Comparison of ENCODE assay signal across 15 cellular contexts in the genomic region with DNA sequence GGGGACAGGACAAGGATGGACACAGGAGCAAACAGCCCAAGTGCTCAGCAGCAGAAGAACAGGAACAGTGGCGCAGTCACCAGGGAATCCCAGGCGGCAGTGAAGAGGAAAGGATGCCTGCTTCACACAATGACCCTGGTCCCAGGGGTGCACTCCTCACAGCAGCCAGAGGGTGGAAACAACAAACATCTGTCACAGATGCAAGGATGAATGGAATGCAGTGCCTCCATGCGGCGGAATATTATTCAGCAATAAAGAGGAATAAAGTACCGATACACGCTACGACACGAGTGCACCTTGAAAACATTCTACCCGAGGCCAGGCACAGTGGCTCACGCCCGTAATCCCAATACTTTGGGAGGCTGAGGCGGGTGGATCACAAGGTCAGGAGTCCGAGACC. TPM values are rescaled to one million over a fixed set of nuclear protein-coding genes. Genes with fewer than 3 reads are reported as not detected.
DNase-seq lines count a peak whose midpoint lies in the region; ATAC-seq and TF ChIP-seq lines count a peak whose summit lies in the region.
"Had no signal": no experiment of that assay in that cellular context is flagged by ENCODE, and none has a peak within 500 bp of the region (broad histone marks: within the 10 kb centered on the region; RNA-seq: fewer than 3 reads in every experiment).

No MANE protein-coding gene starts in this region.

- H4K20me1 ChIP-seq in mammary epithelial cell (ENCODE audit: insufficient read depth, low read length): peaks cover 2% of the 10 kb centered on the region

- dilution Hi-C loops in mammary epithelial cell (cut with HindIII; ENCODE audit: low sequenced_read_pairs): loop anchor here (10.0 kb wide), 2 partner anchors 120 to 210 kb away; a partner anchor contains a TSS

- POLR2A ChIA-PET in HEK293 (lab: Yijun Ruan, JAX): no interaction called here

- H3K27ac ChIP-seq in HEK293 (ENCODE audit: extremely low read depth, low read depth, low read length) (no peak overlapping the region), mammary epithelial cell (ENCODE audit: insufficient read depth, low read depth, low read length) (no peak overlapping the region), left ventricle myocardium inferior (replicated peaks) (peak overlapping the region; percentile 98)
- H3K27ac ChIP-seq: SJSA1 had no signal

- peak overlapping the region; percentile 16 for H3K4me2 ChIP-seq in mammary epithelial cell (ENCODE audit: insufficient read depth, low read depth, low read length)

- no peak overlapping the region for H2AFZ ChIP-seq in mammary epithelial cell (ENCODE audit: low read depth, low read length)

- no peak overlapping the region for H3K4me3 ChIP-seq in HEK293 (ENCODE audit: low read depth, low read length)
- H3K4me3 ChIP-seq in mammary epithelial cell (replicated peaks in 1 of 3; ENCODE audit: insufficient read depth in 1 of 3, low read depth in 2 of 3, low read length in 3 of 3): no peak overlapping the region
- peak overlapping the region; percentile 20 for H3K4me3 ChIP-seq in left ventricle myocardium inferior
- H3K4me3 ChIP-seq: SJSA1 had no signal

- peaks cover 33 to 92% of the 10 kb centered on the region in 2 experiments for H3K36me3 ChIP-seq in HEK293 (ENCODE audit: control insufficient read depth in 2 of 2, insufficient read depth in 1 of 2, low read length in 2 of 2)
- peaks cover 39% of the 10 kb centered on the region for H3K36me3 ChIP-seq in mammary epithelial cell (ENCODE audit: insufficient read depth, low read length)
- peaks cover 38% of the 10 kb centered on the region for H3K36me3 ChIP-seq in left ventricle myocardium inferior

- WGBS in mammary epithelial cell (ENCODE audit: low coverage, missing lambda C conversion rate): 95% methylated on average over 13 of the region's 13 CpGs

- peak overlapping the region; percentile 22 to 27 for H3K4me3 Mint-ChIP-seq in stimulated activated naive B cell treated with anti-CD40 and anti-IgM and Interleukin-4, amounts not matched to agents 10 μg/mL and 1 μg/mL and 100 μg/mL, for 72 hours
- H3K4me3 Mint-ChIP-seq: immature natural killer cell had no signal

- H3K27me3 Mint-ChIP-seq in stimulated activated naive B cell treated with anti-CD40 and anti-IgM and Interleukin-4, amounts not matched to agents 10 μg/mL and 1 μg/mL and 100 μg/mL, for 72 hours: no peaks in the 10 kb centered on the region
- H3K27me3 Mint-ChIP-seq: naive thymus-derived CD4-positive, alpha-beta T cell had no signal

- no peaks in the 10 kb centered on the region for H3K9me3 Mint-ChIP-seq in stimulated activated naive B cell treated with anti-CD40 and anti-IgM and Interleukin-4, amounts not matched to agents 10 μg/mL and 1 μg/mL and 100 μg/mL, for 72 hours
- H3K9me3 Mint-ChIP-seq: immature natural killer cell; naive thymus-derived CD4-positive, alpha-beta T cell had no signal

- peak; percentile 24; the same call in 1 of the 2 replicates for TF ChIP-seq CTCF in HEK293 (tag by site-specific recombination; IDR thresholded peaks at IDR 0.05)
- peak in 1 of 2 donors; percentile 21 for TF ChIP-seq CTCF in mammary epithelial cell (conservative IDR thresholded peaks at IDR 0.05 in 1 of 2, IDR thresholded peaks at IDR 0.05 in 1 of 2; ENCODE audit: extremely low read depth in 1 of 2, insufficient read depth in 1 of 2, low read depth in 1 of 2, low read length in 2 of 2)
- peak; percentile 57 for TF ChIP-seq CTCF in left ventricle myocardium inferior (IDR thresholded peaks at IDR 0.05; ENCODE audit: borderline replicate concordance)

- no peaks in the 10 kb centered on the region for H3K9me3 ChIP-seq in HEK293 (ENCODE audit: control insufficient read depth, insufficient read depth, low read depth, low read length)
- H3K9me3 ChIP-seq in mammary epithelial cell (replicated peaks; ENCODE audit: insufficient read depth, low read length): no peaks in the 10 kb centered on the region
- H3K9me3 ChIP-seq in left ventricle myocardium inferior (replicated peaks): no peaks in the 10 kb centered on the region
- H3K9me3 ChIP-seq: SJSA1 had no signal

- BruUV-seq in mammary epithelial cell (replicated peaks; lab: Mats Ljungman, UMichigan): no TSS peak

- in situ Hi-C loops in mammary epithelial cell (cut with MboI; ENCODE audit: low sequenced_read_pairs in 2 of 2): no loop called here

- H3K27me3 ChIP-seq in mammary epithelial cell (ENCODE audit: insufficient read depth, low read length) (no peaks in the 10 kb centered on the region), left ventricle myocardium inferior (ENCODE audit: low read depth) (no peaks in the 10 kb centered on the region)
- H3K27me3 ChIP-seq: SJSA1 had no signal

- H3K9ac ChIP-seq in mammary epithelial cell (ENCODE audit: insufficient read depth, low read length): no peak overlapping the region

- H3K36me3 Mint-ChIP-seq in stimulated activated naive B cell treated with anti-CD40 and anti-IgM and Interleukin-4, amounts not matched to agents 10 μg/mL and 1 μg/mL and 100 μg/mL, for 72 hours: peaks cover 24 to 51% of the 10 kb centered on the region in 2 donors

- H3K27ac Mint-ChIP-seq in stimulated activated naive B cell treated with anti-CD40 and anti-IgM and Interleukin-4, amounts not matched to agents 10 μg/mL and 1 μg/mL and 100 μg/mL, for 72 hours: no peak overlapping the region

- peaks cover 32 to 51% of the 10 kb centered on the region in 2 donors for H3K4me1 Mint-ChIP-seq in stimulated activated naive B cell treated with anti-CD40 and anti-IgM and Interleukin-4, amounts not matched to agents 10 μg/mL and 1 μg/mL and 100 μg/mL, for 72 hours

- H3K4me1 ChIP-seq in HEK293 (ENCODE audit: control insufficient read depth, insufficient read depth, low read length) (no peaks in the 10 kb centered on the region; the same call in 1 of the 2 replicates), mammary epithelial cell (ENCODE audit: insufficient read depth, low read length) (peaks cover 53% of the 10 kb centered on the region), left ventricle myocardium inferior (peaks cover 99% of the 10 kb centered on the region)

- DNase-seq in mammary epithelial cell (no peak), left ventricle myocardium inferior (peak; percentile 64), cortex of kidney (lab: John Stamatoyannopoulos, UW) (no peak), NCI-H1048 (lab: John Stamatoyannopoulos, UW) (no peak), HPDE6-E6E7 (ENCODE audit: extremely low spot score) (no peak)
- DNase-seq in stimulated activated naive B cell treated with anti-CD40 and anti-IgM and Interleukin-4, amounts not matched to agents 10 μg/mL and 1 μg/mL and 100 μg/mL, for 72 hours: no peak
- no peak for DNase-seq in stimulated activated naive CD8-positive, alpha-beta T cell treated with anti-CD3 and anti-CD28 coated beads, Interleukin-15, Interleukin-2, amounts not matched to agents 100 U/mL and 50 U/mL, for 24 hours
- DNase-seq: activated T-cell treated with anti-CD3 and anti-CD28 coated beads for 4 hours; immature natural killer cell; naive thymus-derived CD4-positive, alpha-beta T cell; NCI-H1105; NCI-H526 treated with DMSO at 0.1 percent for 48 hours; stimulated activated CD4-positive, alpha-beta T cell treated with anti-CD3 and anti-CD28 coated beads, Interleukin-12 subunit alpha, Interleukin-12 subunit beta, amount 100 ng/mL, for 4 hours had no signal

- CTCF ChIA-PET in HEK293 (lab: Yijun Ruan, JAX) (interaction anchor here (0.6 to 2.1 kb wide), 2 partner anchors 8 to 10 kb away, joined by 3 to 6 read pairs; no protein-coding TSS in a partner anchor), mammary epithelial cell (lab: Charles Lee; ENCODE audit: low non-redundant PET) (no interaction called here)

- intact Hi-C loops in mammary epithelial cell (cut with micrococcal nuclease): no loop called here
- intact Hi-C loops in left ventricle myocardium inferior (cut with micrococcal nuclease): no loop called here

- peaks cover 98% of the 10 kb centered on the region for H3K79me2 ChIP-seq in mammary epithelial cell (ENCODE audit: insufficient read depth, low read length)

- no peak for ATAC-seq in stimulated activated naive B cell treated with anti-CD40 and anti-IgM and Interleukin-4, amounts not matched to agents 10 μg/mL and 1 μg/mL and 100 μg/mL, for 72 hours (replicated peaks)
- ATAC-seq in stimulated activated naive CD8-positive, alpha-beta T cell treated with anti-CD3 and anti-CD28 coated beads, Interleukin-15, Interleukin-2, amounts not matched to agents 100 U/mL and 50 U/mL, for 24 hours: no peak
- ATAC-seq: naive thymus-derived CD4-positive, alpha-beta T cell had no signal

TF ChIP-seq in HEK293, 187 proteins besides CTCF, POLR2A, EP300 and RAD21:
- TF ChIP-seq ZNF146 (tag by site-specific recombination; IDR thresholded peaks at IDR 0.05): peak; percentile 56
- no peak for TF ChIP-seq EGR2 (tag by site-specific recombination; IDR thresholded peaks at IDR 0.05; ENCODE audit: low read depth)
- no peak for TF ChIP-seq GLI2 (tag by site-specific recombination; IDR thresholded peaks at IDR 0.05; ENCODE audit: borderline replicate concordance, low read depth)
TF ChIP-seq in HEK293: peak in this region for 1.

RNA-seq across cellular contexts. Expression of a gene that starts 12.7 kb away (rescaled TPM):
- 100 to 1,000 TPM; 156 to 370 TPM for total RNA-seq in mammary epithelial cell
- 255 TPM for polyA plus RNA-seq in mammary epithelial cell
- 212 TPM for polyA minus RNA-seq in mammary epithelial cell
- 76.1 TPM for total RNA-seq in left ventricle myocardium inferior

RNA-seq across cellular contexts. Expression of a gene that starts 31.7 kb away (rescaled TPM):
- 10 to 100 TPM; 26.2 to 68.5 TPM for total RNA-seq in mammary epithelial cell
- polyA plus RNA-seq in mammary epithelial cell: 41.1 TPM
- 58.2 TPM for polyA minus RNA-seq in mammary epithelial cell
- 50.6 TPM for total RNA-seq in left ventricle myocardium inferior
